In the genomic region with DNA sequence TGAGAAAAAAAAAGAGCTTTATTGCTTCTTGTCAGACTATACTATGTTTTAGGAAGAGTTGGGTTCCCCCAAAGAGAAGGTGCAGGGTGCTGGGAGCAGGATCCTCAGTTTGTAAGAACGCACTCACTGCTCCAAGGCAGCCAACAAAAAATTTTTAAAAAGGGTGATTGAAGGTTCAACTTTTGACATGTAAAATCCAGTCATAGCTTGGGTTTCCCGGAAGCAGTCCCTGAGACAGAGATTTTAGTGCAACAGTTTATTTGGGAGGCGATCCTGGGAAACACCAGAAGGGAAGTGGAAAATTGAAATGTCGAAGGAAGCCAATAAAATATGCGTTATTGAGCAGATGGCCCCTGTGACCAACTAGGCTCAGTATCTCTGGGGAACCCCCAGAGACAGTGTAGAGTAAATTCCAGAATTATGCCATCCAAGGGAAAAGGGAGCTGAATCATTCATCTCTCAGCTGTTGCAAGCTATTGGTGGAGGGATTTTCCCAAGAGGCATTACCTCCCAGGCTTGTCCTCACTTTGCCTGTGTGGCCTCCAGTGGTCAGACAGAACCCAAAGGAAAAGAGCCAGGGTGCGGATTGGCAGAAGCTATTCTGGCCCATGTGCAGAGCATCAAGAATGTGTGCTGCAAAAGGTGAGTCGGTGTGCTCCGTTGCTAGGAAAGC, we compare ENCODE assay signal across 1 cellular context.
TF ChIP-seq lines count a peak whose summit lies in the region.

No MANE protein-coding gene starts in this region.

TF ChIP-seq in HepG2, 621 proteins besides CTCF, POLR2A, EP300 and RAD21 (continued from another document):
- TF ChIP-seq MYC (CRISPR knock-in tag; IDR thresholded peaks at IDR 0.05; ENCODE audit: borderline replicate concordance) = peak; percentile 56; the same call in 1 of the 2 replicates
- TF ChIP-seq ELF3 (CRISPR knock-in tag; IDR thresholded peaks at IDR 0.05) = peak; percentile 31; the same call in 1 of the 2 replicates
- peak; percentile 25; the same call in 1 of the 2 replicates for TF ChIP-seq SNAPC2 (CRISPR knock-in tag; IDR thresholded peaks at IDR 0.05)
- no peak for TF ChIP-seq HHEX (CRISPR knock-in tag; IDR thresholded peaks at IDR 0.05)
- no peak; the same call in 1 of the 2 replicates for TF ChIP-seq ZNF747 (CRISPR knock-in tag; IDR thresholded peaks at IDR 0.05; ENCODE audit: borderline replicate concordance)
- TF ChIP-seq, protein P1, sequence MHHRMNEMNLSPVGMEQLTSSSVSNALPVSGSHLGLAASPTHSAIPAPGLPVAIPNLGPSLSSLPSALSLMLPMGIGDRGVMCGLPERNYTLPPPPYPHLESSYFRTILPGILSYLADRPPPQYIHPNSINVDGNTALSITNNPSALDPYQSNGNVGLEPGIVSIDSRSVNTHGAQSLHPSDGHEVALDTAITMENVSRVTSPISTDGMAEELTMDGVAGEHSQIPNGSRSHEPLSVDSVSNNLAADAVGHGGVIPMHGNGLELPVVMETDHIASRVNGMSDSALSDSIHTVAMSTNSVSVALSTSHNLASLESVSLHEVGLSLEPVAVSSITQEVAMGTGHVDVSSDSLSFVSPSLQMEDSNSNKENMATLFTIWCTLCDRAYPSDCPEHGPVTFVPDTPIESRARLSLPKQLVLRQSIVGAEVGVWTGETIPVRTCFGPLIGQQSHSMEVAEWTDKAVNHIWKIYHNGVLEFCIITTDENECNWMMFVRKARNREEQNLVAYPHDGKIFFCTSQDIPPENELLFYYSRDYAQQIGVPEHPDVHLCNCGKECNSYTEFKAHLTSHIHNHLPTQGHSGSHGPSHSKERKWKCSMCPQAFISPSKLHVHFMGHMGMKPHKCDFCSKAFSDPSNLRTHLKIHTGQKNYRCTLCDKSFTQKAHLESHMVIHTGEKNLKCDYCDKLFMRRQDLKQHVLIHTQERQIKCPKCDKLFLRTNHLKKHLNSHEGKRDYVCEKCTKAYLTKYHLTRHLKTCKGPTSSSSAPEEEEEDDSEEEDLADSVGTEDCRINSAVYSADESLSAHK (CRISPR knock-in tag; IDR thresholded peaks at IDR 0.05; ENCODE audit: borderline replicate concordance) = no peak
- no peak for TF ChIP-seq CCAR2 (optimal IDR thresholded peaks at IDR 0.05; ENCODE audit: low read depth, low read length)
- peak; percentile 50; the same call in 1 of the 2 replicates for TF ChIP-seq NFYC (CRISPR knock-in tag; IDR thresholded peaks at IDR 0.05)
- no peak; the same call in 1 of the 2 replicates for TF ChIP-seq ZNF574 (CRISPR knock-in tag; IDR thresholded peaks at IDR 0.05)
- TF ChIP-seq ZNF543 (CRISPR knock-in tag; IDR thresholded peaks at IDR 0.05) = no peak
- TF ChIP-seq CHCHD3 (CRISPR knock-in tag; IDR thresholded peaks at IDR 0.05) = no peak
- peak; percentile 74; the same call in 1 of the 2 replicates for TF ChIP-seq NFIC (IDR thresholded peaks at IDR 0.05; ENCODE audit: low read length)
- peak; percentile 79; the same call in 1 of the 2 replicates for TF ChIP-seq IRF2 (CRISPR knock-in tag; IDR thresholded peaks at IDR 0.05)
- TF ChIP-seq HNRNPK (IDR thresholded peaks at IDR 0.05; ENCODE audit: low read depth, low read length, poor library complexity, severe bottlenecking) = no peak
- no peak for TF ChIP-seq CC2D1A (CRISPR knock-in tag; IDR thresholded peaks at IDR 0.05)
- TF ChIP-seq ZNF121 (CRISPR knock-in tag; IDR thresholded peaks at IDR 0.05) = peak; percentile 78
- peak; percentile 95 for TF ChIP-seq ZNF205 (CRISPR knock-in tag; IDR thresholded peaks at IDR 0.05)
- peak; percentile 59; the same call in 1 of the 2 replicates for TF ChIP-seq ETV5 (CRISPR knock-in tag; IDR thresholded peaks at IDR 0.05; ENCODE audit: borderline replicate concordance)
- peak; percentile 83 for TF ChIP-seq FOSL2 (CRISPR knock-in tag; IDR thresholded peaks at IDR 0.05)
- 0 out of 2 replicates have a peak, but pooled peaks have one; percentile 7 for TF ChIP-seq MEIS2 (CRISPR knock-in tag; IDR thresholded peaks at IDR 0.05)
- TF ChIP-seq ZNF18 (CRISPR knock-in tag; IDR thresholded peaks at IDR 0.05; ENCODE audit: insufficient replicate concordance) = no peak
- TF ChIP-seq RBM39 (IDR thresholded peaks at IDR 0.05; ENCODE audit: low read depth, low read length, poor library complexity, severe bottlenecking) = no peak
- no peak for TF ChIP-seq ZNF460 (CRISPR knock-in tag; IDR thresholded peaks at IDR 0.05; ENCODE audit: borderline replicate concordance)
- no peak for TF ChIP-seq NFAT5 (CRISPR knock-in tag; IDR thresholded peaks at IDR 0.05)
- TF ChIP-seq PBX3 (CRISPR knock-in tag; IDR thresholded peaks at IDR 0.05; ENCODE audit: borderline replicate concordance) = no peak
- TF ChIP-seq KAT8 (CRISPR knock-in tag; IDR thresholded peaks at IDR 0.05) = peak; percentile 32; the same call in 1 of the 2 replicates
- no peak for TF ChIP-seq MAFG (CRISPR knock-in tag; IDR thresholded peaks at IDR 0.05)
TF ChIP-seq in HepG2: peak in this region for 134.
